In the genomic region with DNA sequence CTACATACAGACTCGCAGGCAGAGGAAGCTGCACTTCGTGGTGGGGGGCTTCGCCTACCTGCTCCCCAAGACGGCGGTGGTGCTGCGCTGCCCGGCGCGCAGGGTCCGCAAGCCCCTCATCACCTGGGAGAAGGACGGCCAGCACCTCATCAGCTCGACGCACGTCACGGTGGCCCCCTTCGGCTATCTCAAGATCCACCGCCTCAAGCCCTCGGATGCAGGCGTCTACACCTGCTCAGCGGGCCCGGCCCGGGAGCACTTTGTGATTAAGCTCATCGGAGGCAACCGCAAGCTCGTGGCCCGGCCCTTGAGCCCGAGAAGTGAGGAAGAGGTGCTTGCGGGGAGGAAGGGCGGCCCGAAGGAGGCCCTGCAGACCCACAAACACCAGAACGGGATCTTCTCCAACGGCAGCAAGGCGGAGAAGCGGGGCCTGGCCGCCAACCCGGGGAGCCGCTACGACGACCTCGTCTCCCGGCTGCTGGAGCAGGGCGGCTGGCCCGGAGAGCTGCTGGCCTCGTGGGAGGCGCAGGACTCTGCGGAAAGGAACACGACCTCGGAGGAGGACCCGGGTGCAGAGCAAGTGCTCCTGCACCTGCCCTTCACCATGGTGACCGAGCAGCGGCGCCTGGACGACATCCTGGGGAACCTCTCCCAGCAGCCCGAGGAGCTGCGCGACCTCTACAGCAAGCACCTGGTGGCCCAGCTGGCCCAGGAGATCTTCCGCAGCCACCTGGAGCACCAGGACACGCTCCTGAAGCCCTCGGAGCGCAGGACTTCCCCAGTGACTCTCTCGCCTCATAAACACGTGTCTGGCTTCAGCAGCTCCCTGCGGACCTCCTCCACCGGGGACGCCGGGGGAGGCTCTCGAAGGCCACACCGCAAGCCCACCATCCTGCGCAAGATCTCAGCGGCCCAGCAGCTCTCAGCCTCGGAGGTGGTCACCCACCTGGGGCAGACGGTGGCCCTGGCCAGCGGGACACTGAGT, we compare ENCODE assay signal across 21 cellular contexts.
DNase-seq lines count a peak whose midpoint lies in the region; ATAC-seq, FAIRE-seq and TF ChIP-seq lines count a peak whose summit lies in the region.
"Had no signal": no experiment of that assay in that cellular context is flagged by ENCODE, and none has a peak within 500 bp of the region (broad histone marks: within the 10 kb centered on the region; RNA-seq: fewer than 3 reads in every experiment).

No MANE protein-coding gene starts in this region.

- no CpG with 5 or more reads among the region's 73 CpGs for WGBS in neuronal stem cell (ENCODE audit: extremely low coverage in 2 of 2, insufficient read length in 2 of 2, insufficient replicate concordance in 1 of 2), 2 donors

- H3K79me1 ChIP-seq in neuronal stem cell (ENCODE audit: low read depth, low read length): no peaks in the 10 kb centered on the region

- H3K4me1 ChIP-seq in right atrium auricular region (peaks cover 0 to 4% of the 10 kb centered on the region in 2 donors), neuronal stem cell (ENCODE audit: control insufficient read depth in 2 of 2, insufficient read depth in 1 of 2, low read depth in 1 of 2, low read length in 2 of 2) (no peaks in the 10 kb centered on the region)

- H2BK5ac ChIP-seq in neuronal stem cell (ENCODE audit: low read length): peak overlapping the region; percentile 71

- no peak overlapping the region for H3K4me3 ChIP-seq in right atrium auricular region
- H3K4me3 ChIP-seq in neuronal stem cell (ENCODE audit: low read length in 2 of 2): no peak overlapping the region
- H3K4me3 ChIP-seq: PC-9 had no signal

- H3K9me3 ChIP-seq in right atrium auricular region: no peaks in the 10 kb centered on the region
- no peaks in the 10 kb centered on the region for H3K9me3 ChIP-seq in neuronal stem cell (replicated peaks in 1 of 2; ENCODE audit: control insufficient read depth in 2 of 2, insufficient read depth in 1 of 2, low read depth in 1 of 2, low read length in 2 of 2)

- FAIRE-seq in urothelium cell line (lab: Jason Lieb, UNC): no peak

- DNase-seq in left ventricle myocardium superior: peak; percentile 28
- DNase-seq in right atrium auricular region (ENCODE audit: low spot score): no peak
- no peak for DNase-seq in neuronal stem cell (ENCODE audit: low spot score)
- DNase-seq in stimulated activated naive CD8-positive, alpha-beta T cell treated with anti-CD3 and anti-CD28 coated beads, Interleukin-15, Interleukin-2, amounts not matched to agents 100 U/mL and 50 U/mL, for 24 hours: no peak
- no peak for DNase-seq in urothelium cell line (ENCODE audit: low spot score)
- DNase-seq: Calu3, DMS153, GOT3, HCEC 1CT, MM.1S, NCI-H1417, NCI-H1694, NCI-H2029 treated with DMSO at 0.1 percent for 48 hours, NCI-H446 treated with DMSO at 0.1 percent for 48 hours, NCI-H526, PC-9, SHP77 had no signal

- H3K9ac ChIP-seq in neuronal stem cell (ENCODE audit: low read depth, low read length, poor library complexity): no peak overlapping the region
- H3K9ac ChIP-seq: KMS-11 had no signal

- peak overlapping the region; percentile 25 for H4K8ac ChIP-seq in neuronal stem cell (ENCODE audit: low read depth, low read length)

- peak overlapping the region; percentile 25 for H3K14ac ChIP-seq in neuronal stem cell (ENCODE audit: low read length)

- peak overlapping the region; percentile 57 for H2AK5ac ChIP-seq in neuronal stem cell (ENCODE audit: low read depth, low read length)

- H3K4me2 ChIP-seq in neuronal stem cell (ENCODE audit: insufficient read depth, low read length, poor library complexity, severe bottlenecking): peak overlapping the region; percentile 3
- H3K4me2 ChIP-seq: KMS-11, PC-9 had no signal

- TF ChIP-seq CTCF in right atrium auricular region (IDR thresholded peaks at IDR 0.05): no peak

- no peak overlapping the region for H4K91ac ChIP-seq in neuronal stem cell (ENCODE audit: low read depth, low read length, poor library complexity)

- H2BK15ac ChIP-seq in neuronal stem cell (ENCODE audit: low read length): no peak overlapping the region

- H3K27me3 ChIP-seq in right atrium auricular region: no peaks in the 10 kb centered on the region
- H3K27me3 ChIP-seq in neuronal stem cell (ENCODE audit: control insufficient read depth in 3 of 3, insufficient read depth in 3 of 3, low read depth in 1 of 3, low read length in 3 of 3): no peaks in the 10 kb centered on the region

- no peak overlapping the region for H2AFZ ChIP-seq in neuronal stem cell (ENCODE audit: low read length)
- H2AFZ ChIP-seq: PC-9 had no signal

- peak overlapping the region; percentile 67 for H3K18ac ChIP-seq in neuronal stem cell (ENCODE audit: low read length)

- H3K4ac ChIP-seq in neuronal stem cell (ENCODE audit: low read length): no peak overlapping the region

- intact Hi-C loops in left ventricle myocardium superior (cut with micrococcal nuclease): no loop called here

- no peaks in the 10 kb centered on the region for H3K36me3 ChIP-seq in right atrium auricular region
- no peaks in the 10 kb centered on the region for H3K36me3 ChIP-seq in neuronal stem cell (replicated peaks in 1 of 2; ENCODE audit: control insufficient read depth in 2 of 2, insufficient read depth in 2 of 2, low read length in 2 of 2)

- ATAC-seq in left ventricle myocardium superior (no peak), HG03460 (IDR thresholded peaks at IDR 0.05; ENCODE audit: unreplicated experiment) (no peak), GM21367 (IDR thresholded peaks at IDR 0.05; ENCODE audit: unreplicated experiment) (no peak)
- peak; percentile 28 for ATAC-seq in stimulated activated naive CD8-positive, alpha-beta T cell treated with anti-CD3 and anti-CD28 coated beads, Interleukin-15, Interleukin-2, amounts not matched to agents 100 U/mL and 50 U/mL, for 24 hours

- H3K27ac ChIP-seq in right atrium auricular region (no peak overlapping the region), neuronal stem cell (replicated peaks; ENCODE audit: low read length) (no peak overlapping the region)
- H3K27ac ChIP-seq: HL-60, KMS-11, PC-9 had no signal

- H2BK120ac ChIP-seq in neuronal stem cell (ENCODE audit: low read depth, low read length): no peak overlapping the region

- H2BK12ac ChIP-seq in neuronal stem cell (ENCODE audit: low read length): no peak overlapping the region

- H3K23ac ChIP-seq in neuronal stem cell (ENCODE audit: low read depth, low read length, poor library complexity): peak overlapping the region; percentile 69
